In the genomic region with DNA sequence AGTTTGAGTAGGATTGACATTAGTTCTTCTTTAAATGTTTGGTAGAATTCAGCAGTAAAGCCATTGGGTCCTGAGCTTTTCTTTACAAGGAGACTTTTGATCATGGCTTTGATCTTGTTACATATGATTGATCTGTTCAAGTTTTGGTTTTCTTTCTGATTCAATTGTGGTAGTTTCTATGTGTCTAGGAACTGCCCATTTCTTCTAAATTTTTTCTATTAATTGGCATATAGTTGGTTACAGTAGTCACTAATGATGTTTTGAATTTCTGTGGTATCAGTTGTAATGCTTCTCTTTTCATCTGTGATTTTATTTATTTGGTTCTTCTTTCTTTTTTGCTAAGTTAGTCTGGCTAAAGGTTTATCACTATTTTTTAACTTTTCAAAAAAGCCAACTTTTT, we compare ENCODE assay signal across 28 cellular contexts.
"Had no signal": no experiment of that assay in that cellular context is flagged by ENCODE, and none has a peak within 500 bp of the region (broad histone marks: within the 10 kb centered on the region; RNA-seq: fewer than 3 reads in every experiment).

No MANE protein-coding gene starts in this region.

- H3K4me3 Mint-ChIP-seq: stimulated activated effector memory CD8-positive, alpha-beta T cell treated with anti-CD3 and anti-CD28 coated beads, Interleukin-12 subunit alpha, Interleukin-12 subunit beta, amount 100 ng/mL, for 72 hours; stimulated activated memory B cell treated with anti-CD40 and anti-IgM and Interleukin-4, amounts not matched to agents 10 μg/mL and 1 μg/mL and 100 μg/mL, for 72 hours; stimulated activated naive B cell treated with anti-CD40 and anti-IgM and Interleukin-4, amounts not matched to agents 10 μg/mL and 1 μg/mL and 100 μg/mL, for 72 hours; stimulated activated naive CD8-positive, alpha-beta T cell treated with anti-CD3 and anti-CD28 coated beads, Interleukin-15, amount 100 ng/mL, for 72 hours; stimulated activated naive CD8-positive, alpha-beta T cell treated with anti-CD3 and anti-CD28 coated beads, Interleukin-15, Interleukin-2, amounts not matched to agents 100 ng/mL and 50 ng/mL, for 24 hours; type B pancreatic cell had no signal

- H3K36me3 ChIP-seq: stomach, suprapubic skin, thoracic aorta, thyroid gland, tibial artery, tibial nerve, transverse colon, upper lobe of left lung, upper lobe of right lung, uterus, vagina had no signal

- H3K9me3 ChIP-seq: testis, thoracic aorta, thyroid gland, transverse colon, upper lobe of right lung, uterus, vagina had no signal

- H3K4me1 Mint-ChIP-seq: stimulated activated effector memory CD8-positive, alpha-beta T cell treated with anti-CD3 and anti-CD28 coated beads, Interleukin-12 subunit alpha, Interleukin-12 subunit beta, amount 100 ng/mL, for 72 hours; stimulated activated memory B cell treated with anti-CD40 and anti-IgM and Interleukin-4, amounts not matched to agents 10 μg/mL and 1 μg/mL and 100 μg/mL, for 72 hours; stimulated activated naive B cell treated with anti-CD40 and anti-IgM and Interleukin-4, amounts not matched to agents 10 μg/mL and 1 μg/mL and 100 μg/mL, for 72 hours; stimulated activated naive CD8-positive, alpha-beta T cell treated with anti-CD3 and anti-CD28 coated beads, Interleukin-15, amount 100 ng/mL, for 72 hours had no signal

- H3K27ac ChIP-seq: stomach, suprapubic skin, testis, thoracic aorta, thyroid gland, tibial artery, tibial nerve, transverse colon, upper lobe of left lung, upper lobe of right lung, uterus, vagina had no signal

- H3K27me3 ChIP-seq: stomach, suprapubic skin, testis, thyroid gland, tibial artery, tibial nerve, transverse colon, upper lobe of left lung, upper lobe of right lung, uterus, vagina had no signal

- H3K27ac Mint-ChIP-seq: stimulated activated effector memory CD8-positive, alpha-beta T cell treated with anti-CD3 and anti-CD28 coated beads, Interleukin-12 subunit alpha, Interleukin-12 subunit beta, amount 100 ng/mL, for 72 hours; stimulated activated memory B cell treated with anti-CD40 and anti-IgM and Interleukin-4, amounts not matched to agents 10 μg/mL and 1 μg/mL and 100 μg/mL, for 72 hours; stimulated activated naive B cell treated with anti-CD40 and anti-IgM and Interleukin-4, amounts not matched to agents 10 μg/mL and 1 μg/mL and 100 μg/mL, for 72 hours; stimulated activated naive CD8-positive, alpha-beta T cell treated with anti-CD3 and anti-CD28 coated beads, Interleukin-15, amount 100 ng/mL, for 72 hours; stimulated activated naive CD8-positive, alpha-beta T cell treated with anti-CD3 and anti-CD28 coated beads, Interleukin-15, Interleukin-2, amounts not matched to agents 100 ng/mL and 50 ng/mL, for 24 hours; type B pancreatic cell had no signal

- DNase-seq: stimulated activated CD4-positive, alpha-beta T cell treated with anti-CD3 and anti-CD28 coated beads, Interleukin-2, amount 100 ng/mL, for 48 hours; stimulated activated CD4-positive, alpha-beta T cell treated with anti-CD3 and anti-CD28 coated beads, Interleukin-4, amount 100 ng/mL, for 1 hour; stimulated activated CD4-positive, alpha-beta T cell treated with anti-CD3 and anti-CD28 coated beads, Interleukin-4, amount 100 ng/mL, for 24 hours; stimulated activated CD4-positive, alpha-beta T cell treated with anti-CD3 and anti-CD28 coated beads, Interleukin-4, amount 100 ng/mL, for 4 hours; stimulated activated CD8-positive, alpha-beta memory T cell treated with anti-CD3 and anti-CD28 coated beads, Interleukin-4, amount 100 ng/mL, for 48 hours; stimulated activated naive B cell treated with anti-CD40 and anti-IgM and Interleukin-4, amounts not matched to agents 10 μg/mL and 1 μg/mL and 100 μg/mL, for 72 hours; stimulated activated naive CD4-positive, alpha-beta T cell; stimulated activated naive CD4-positive, alpha-beta T cell treated with Interleukin-2 at 50 U/mL for 16 hours; stimulated activated naive CD8-positive, alpha-beta T cell treated with anti-CD3 and anti-CD28 coated beads, Interleukin-15, amount 100 ng/mL, for 72 hours; stimulated activated naive CD8-positive, alpha-beta T cell treated with anti-CD3 and anti-CD28 coated beads, Interleukin-15, Interleukin-2, amounts not matched to agents 100 U/mL and 50 U/mL, for 24 hours; stomach; substantia nigra; testis; thyroid gland; tibial artery; transverse colon; trophoblast cell; upper lobe of left lung; upper lobe of right lung; uterus had no signal

- H3K36me3 Mint-ChIP-seq: stimulated activated effector memory CD8-positive, alpha-beta T cell treated with anti-CD3 and anti-CD28 coated beads, Interleukin-12 subunit alpha, Interleukin-12 subunit beta, amount 100 ng/mL, for 72 hours; stimulated activated memory B cell treated with anti-CD40 and anti-IgM and Interleukin-4, amounts not matched to agents 10 μg/mL and 1 μg/mL and 100 μg/mL, for 72 hours; type B pancreatic cell had no signal

- H3K4me3 ChIP-seq: stomach, suprapubic skin, testis, thoracic aorta, thyroid gland, tibial artery, tibial nerve, transverse colon, upper lobe of left lung, upper lobe of right lung, uterus, vagina had no signal

- H3K4me1 ChIP-seq: stomach, suprapubic skin, testis, thyroid gland, tibial artery, tibial nerve, transverse colon, upper lobe of left lung, upper lobe of right lung, uterus, vagina had no signal

- ATAC-seq: stimulated activated effector memory CD8-positive, alpha-beta T cell treated with anti-CD3 and anti-CD28 coated beads, Interleukin-12 subunit alpha, Interleukin-12 subunit beta, amount 100 ng/mL, for 72 hours; stimulated activated memory B cell treated with anti-CD40 and anti-IgM and Interleukin-4, amounts not matched to agents 10 μg/mL and 1 μg/mL and 100 μg/mL, for 72 hours; stimulated activated naive B cell treated with anti-CD40 and anti-IgM and Interleukin-4, amounts not matched to agents 10 μg/mL and 1 μg/mL and 100 μg/mL, for 72 hours; stimulated activated naive CD8-positive, alpha-beta T cell treated with anti-CD3 and anti-CD28 coated beads, Interleukin-15, amount 100 ng/mL, for 72 hours; stimulated activated naive CD8-positive, alpha-beta T cell treated with anti-CD3 and anti-CD28 coated beads, Interleukin-15, Interleukin-2, amounts not matched to agents 100 U/mL and 50 U/mL, for 24 hours; upper lobe of right lung had no signal

- H3K27me3 Mint-ChIP-seq: stimulated activated memory B cell treated with anti-CD40 and anti-IgM and Interleukin-4, amounts not matched to agents 10 μg/mL and 1 μg/mL and 100 μg/mL, for 72 hours; stimulated activated naive B cell treated with anti-CD40 and anti-IgM and Interleukin-4, amounts not matched to agents 10 μg/mL and 1 μg/mL and 100 μg/mL, for 72 hours; stimulated activated naive CD8-positive, alpha-beta T cell treated with anti-CD3 and anti-CD28 coated beads, Interleukin-15, amount 100 ng/mL, for 72 hours; stimulated activated naive CD8-positive, alpha-beta T cell treated with anti-CD3 and anti-CD28 coated beads, Interleukin-15, Interleukin-2, amounts not matched to agents 100 ng/mL and 50 ng/mL, for 24 hours; type B pancreatic cell had no signal
